In the genomic region with DNA sequence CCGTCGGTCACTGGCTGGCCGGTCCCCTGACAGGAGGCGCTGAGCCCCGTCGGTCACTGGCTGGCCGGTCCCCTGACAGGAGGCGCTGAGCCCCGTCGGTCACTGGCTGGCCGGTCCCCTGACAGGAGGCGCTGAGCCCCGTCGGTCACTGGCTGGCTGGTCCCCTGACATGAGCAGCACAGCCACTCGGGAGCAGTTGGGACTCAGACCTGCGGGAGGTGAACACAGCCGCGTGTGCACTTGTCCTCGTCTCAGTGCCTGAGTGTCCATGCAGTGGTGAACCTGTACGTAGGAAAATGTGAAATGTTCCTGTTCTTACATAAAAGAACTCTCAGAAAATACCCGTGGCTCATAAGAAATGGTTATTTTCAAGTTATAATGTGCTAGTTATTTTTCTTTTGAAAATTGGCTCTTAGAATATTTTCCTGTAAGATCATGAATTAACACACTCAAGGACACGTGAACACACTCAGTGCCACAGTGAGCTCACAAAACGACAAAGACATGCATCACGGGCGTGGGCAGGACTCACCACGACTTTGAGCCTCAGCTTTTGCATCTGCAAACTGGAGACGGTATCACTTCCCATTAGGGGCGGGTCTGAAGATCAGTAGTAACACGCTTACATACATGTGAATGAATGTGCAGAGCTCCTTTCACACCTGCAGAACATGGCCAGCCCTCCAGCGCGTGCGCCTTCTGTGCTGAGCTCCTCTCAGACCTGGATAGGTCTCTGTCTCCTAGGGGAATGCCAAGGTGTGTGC, we compare ENCODE assay signal across 12 cellular contexts. TPM values are rescaled to one million over a fixed set of nuclear protein-coding genes. Genes with fewer than 3 reads are reported as not detected.
DNase-seq lines count a peak whose midpoint lies in the region; ATAC-seq, FAIRE-seq and TF ChIP-seq lines count a peak whose summit lies in the region.
"Had no signal": no experiment of that assay in that cellular context is flagged by ENCODE, and none has a peak within 500 bp of the region (broad histone marks: within the 10 kb centered on the region; RNA-seq: fewer than 3 reads in every experiment).

No MANE protein-coding gene starts in this region.

- H3K36me3 ChIP-seq in GM23248 (ENCODE audit: low read depth) (peaks cover 4% of the 10 kb centered on the region; the same call in 1 of the 2 replicates), gastroesophageal sphincter (peaks cover 0 to 69% of the 10 kb centered on the region in 2 donors)

- no peaks in the 10 kb centered on the region for H3K9me2 ChIP-seq in GM23248 (ENCODE audit: insufficient read depth)

- FAIRE-seq in GM12891 (lab: Jason Lieb, UNC) = peak; percentile 96

- H3K4me3 Mint-ChIP-seq in IgD-negative memory B cell = peak overlapping the region in 1 of 4 donors; percentile 76
- H3K4me3 Mint-ChIP-seq: central memory CD8-positive, alpha-beta T cell had no signal

- no peak for TF ChIP-seq EP300 in gastroesophageal sphincter (IDR thresholded peaks at IDR 0.05)

- H2AFZ ChIP-seq in GM23248 = no peak overlapping the region

- no peaks in the 10 kb centered on the region for H3F3A ChIP-seq in GM23248 (ENCODE audit: insufficient read depth)

- no peaks in the 10 kb centered on the region for H4K20me1 ChIP-seq in GM23248 (ENCODE audit: insufficient read depth)

- no peaks in the 10 kb centered on the region for H3K27me3 Mint-ChIP-seq in IgD-negative memory B cell
- H3K27me3 Mint-ChIP-seq: central memory CD8-positive, alpha-beta T cell had no signal

- H3K4me1 ChIP-seq in GM23248 (ENCODE audit: insufficient read depth) (no peaks in the 10 kb centered on the region), gastroesophageal sphincter (peaks cover 0 to 9% (median 4%) of the 10 kb centered on the region in 3 donors)

- H3K9me3 ChIP-seq in GM23248 (ENCODE audit: low read depth) = no peaks in the 10 kb centered on the region
- no peaks in the 10 kb centered on the region for H3K9me3 ChIP-seq in gastroesophageal sphincter
- H3K9me3 ChIP-seq: BLaER1, right atrium auricular region had no signal

- H3K27ac ChIP-seq in GM23248 (no peak overlapping the region), gastroesophageal sphincter (no peak overlapping the region)
- H3K27ac ChIP-seq: BLaER1, right atrium auricular region had no signal

- peaks cover 11% of the 10 kb centered on the region for H3K36me3 Mint-ChIP-seq in IgD-negative memory B cell

- no peak overlapping the region for H3K9ac ChIP-seq in GM23248
- H3K9ac ChIP-seq: BLaER1 had no signal

- no peak for TF ChIP-seq CTCF in gastroesophageal sphincter (IDR thresholded peaks at IDR 0.05)

- H3K4me1 Mint-ChIP-seq in IgD-negative memory B cell = peaks cover 16 to 22% (median 19%) of the 10 kb centered on the region in 3 donors

- TF ChIP-seq POLR2A in GM12891 (IDR thresholded peaks at IDR 0.05; ENCODE audit: low read depth, low read length) = no peak
- no peak for TF ChIP-seq POLR2A in gastroesophageal sphincter (IDR thresholded peaks at IDR 0.05)

- H3K27me3 ChIP-seq in GM23248 (replicated peaks; ENCODE audit: insufficient read depth) (no peaks in the 10 kb centered on the region), gastroesophageal sphincter (no peaks in the 10 kb centered on the region)
- H3K27me3 ChIP-seq: BLaER1, right atrium auricular region had no signal

- 89 to 92% methylated on average over 17 to 26 of the region's 32 CpGs for WGBS in GM23248 (ENCODE audit: low coverage in 1 of 2, low lambda C conversion rate in 2 of 2, missing lambda C conversion rate in 2 of 2), 2 experiments
- 84 to 86% methylated on average over 1 to 16 of the region's 32 CpGs for WGBS in gastroesophageal sphincter (ENCODE audit: low coverage in 1 of 2), 2 donors

- DNase-seq in GM12891 (ENCODE audit: insufficient read length, low spot score) (peak; percentile 64), GM23248 (no peak), DMS 273 (lab: John Stamatoyannopoulos, UW; ENCODE audit: unreplicated experiment) (no peak)
- DNase-seq in activated effector memory CD4-positive, alpha-beta T cell treated with anti-CD3 and anti-CD28 coated beads, Interleukin-2, amount 50 U/mL, for 16 hours = no peak
- DNase-seq: NCI-H2171 had no signal

- H3K79me2 ChIP-seq in GM23248 (ENCODE audit: insufficient read depth) = no peaks in the 10 kb centered on the region

- no peak overlapping the region for H3K4me3 ChIP-seq in GM23248
- no peak overlapping the region for H3K4me3 ChIP-seq in gastroesophageal sphincter
- H3K4me3 ChIP-seq: BLaER1, right atrium auricular region had no signal

- H3K9me3 Mint-ChIP-seq in IgD-negative memory B cell = no peaks in the 10 kb centered on the region
- H3K9me3 Mint-ChIP-seq: central memory CD8-positive, alpha-beta T cell had no signal

- in situ Hi-C loops in GM23248 (cut with MboI) = no loop called here

- no peak overlapping the region for H3K4me2 ChIP-seq in GM23248 (ENCODE audit: unreplicated experiment)
- H3K4me2 ChIP-seq: BLaER1 had no signal

- peak; percentile 95 for ATAC-seq in GM19351 (IDR thresholded peaks at IDR 0.05; ENCODE audit: unreplicated experiment)
- peak; percentile 86 for ATAC-seq in HG02840 (IDR thresholded peaks at IDR 0.05; ENCODE audit: low FRiP score, unreplicated experiment)
- ATAC-seq in gastroesophageal sphincter = no peak

- H3K27ac Mint-ChIP-seq in IgD-negative memory B cell = peak overlapping the region; percentile 1 to 48 (median 10)

TF ChIP-seq in GM12891, 5 proteins besides CTCF, POLR2A, EP300 and RAD21:
- TF ChIP-seq TAF1 (IDR thresholded peaks at IDR 0.05; ENCODE audit: low read depth, low read length) (no peak), POU2F2 (IDR thresholded peaks at IDR 0.05; ENCODE audit: low read depth, low read length) (peak; percentile 90; the same call in 1 of the 2 replicates), PAX5 (IDR thresholded peaks at IDR 0.05; ENCODE audit: insufficient read depth, low read length, severe bottlenecking) (no peak), SPI1 (IDR thresholded peaks at IDR 0.05; ENCODE audit: low read depth, low read length) (peak; percentile 89)

RNA-seq across cellular contexts. Expression of a gene that starts 21.1 kb away (rescaled TPM):
- 34.8 TPM for polyA plus RNA-seq in GM12891 (2012; ENCODE audit: low read depth, missing spikeins)
- 63.2 TPM for polyA plus RNA-seq in IgD-negative memory B cell
- total RNA-seq in GM23248 (2014; rRNA removed; shearing (Covaris generic)) = 6.4 and 7.5 TPM in 2 replicates
- 9.2 and 9.8 TPM in 2 replicates for polyA plus RNA-seq in GM23248 (2016; fragmentation: Nextera tagmentation; extraction: Ambion mirVana)
- 10 to 100 TPM; 13.1 to 21.3 (median 16.2) TPM for total RNA-seq in gastroesophageal sphincter
